In genomic region chr1:32652244-32652962, GRCh38 we compare ENCODE assay signal across 8 cellular contexts. TPM values are rescaled to one million over a fixed set of nuclear protein-coding genes. Genes with fewer than 3 reads are reported as not detected.
DNase-seq lines count a peak whose midpoint lies in the region; TF ChIP-seq lines count a peak whose summit lies in the region.

No MANE protein-coding gene starts in this region.

- intact Hi-C loops in transverse colon (cut with DNase I; ENCODE audit: low total_unique reads) (no loop called here), uterus (cut with DNase I; ENCODE audit: low total_unique reads) (no loop called here)

- H3K27ac ChIP-seq in liver (ENCODE audit: low read depth in 1 of 2, low read length in 2 of 2), result no peak overlapping the region
- H3K27ac ChIP-seq in transverse colon, result peak overlapping the region; percentile 96 to 99 (median 99)
- peak overlapping the region in 1 of 2 donors; percentile 100 for H3K27ac ChIP-seq in uterus

- no peaks in the 10 kb centered on the region for H3K9me3 Mint-ChIP-seq in activated naive CD4-positive, alpha-beta T cell treated with anti-CD3 and anti-CD28 coated beads, Interleukin-2, amount 50 U/mL, for 24 hours
- no peaks in the 10 kb centered on the region for H3K9me3 Mint-ChIP-seq in activated naive CD8-positive, alpha-beta T cell treated with anti-CD3 and anti-CD28 coated beads for 36 hours

- no peak for DNase-seq in activated naive CD4-positive, alpha-beta T cell treated with Interleukin-2 at 50 U/mL for 16 hours
- no peak for DNase-seq in activated naive CD8-positive, alpha-beta T cell treated with anti-CD3 and anti-CD28 coated beads for 36 hours
- DNase-seq in transverse colon, result no peak
- DNase-seq in A172 (ENCODE audit: low spot score), result no peak
- DNase-seq in uterus, result no peak
- no peak for DNase-seq in activated CD4-positive, alpha-beta T cell treated with anti-CD3 and anti-CD28 coated beads, Interleukin-2, amount 50 U/mL, for 1 hour

- no peaks in the 10 kb centered on the region for H3K27me3 Mint-ChIP-seq in activated naive CD4-positive, alpha-beta T cell treated with anti-CD3 and anti-CD28 coated beads, Interleukin-2, amount 50 U/mL, for 24 hours
- no peaks in the 10 kb centered on the region for H3K27me3 Mint-ChIP-seq in activated naive CD8-positive, alpha-beta T cell treated with anti-CD3 and anti-CD28 coated beads for 36 hours

- in situ Hi-C loops in transverse colon (cut with MboI; ENCODE audit: low pct_ligation_motif_present in 1 of 4, low pct_unique_long_range_greater_than_20kb in 1 of 4, low sequenced_read_pairs in 3 of 4), result no loop called here

- H3K27me3 ChIP-seq in liver (ENCODE audit: control insufficient read depth in 4 of 4, insufficient read depth in 4 of 4, low read length in 3 of 4) (no peaks in the 10 kb centered on the region), transverse colon (no peaks in the 10 kb centered on the region), uterus (no peaks in the 10 kb centered on the region)

- H3K4me1 Mint-ChIP-seq in activated naive CD4-positive, alpha-beta T cell treated with anti-CD3 and anti-CD28 coated beads, Interleukin-2, amount 50 U/mL, for 24 hours, result peaks cover 55% of the 10 kb centered on the region
- H3K4me1 Mint-ChIP-seq in activated naive CD8-positive, alpha-beta T cell treated with anti-CD3 and anti-CD28 coated beads for 36 hours, result peaks cover 36% of the 10 kb centered on the region

- 91% methylated on average over 16 of the region's 16 CpGs for WGBS in liver
- WGBS in transverse colon (ENCODE audit: low coverage in 1 of 2), 2 donors, result 82% methylated on average over 9 to 16 of the region's 16 CpGs

- no peak for TF ChIP-seq POLR2A in transverse colon (IDR thresholded peaks at IDR 0.05)
- no peak for TF ChIP-seq POLR2A in uterus (IDR thresholded peaks at IDR 0.05)

- H3K4me3 ChIP-seq in liver (ENCODE audit: low read depth in 1 of 3, low read length in 3 of 3) (peak overlapping the region in 2 of 3 donors; percentile 73 to 84), transverse colon (peak overlapping the region in 3 of 4 donors; percentile 66 to 82 (median 70)), uterus (peak overlapping the region in 1 of 2 donors; percentile 95)

- no peak for TF ChIP-seq CTCF in liver (IDR thresholded peaks at IDR 0.05; ENCODE audit: low read depth, low read length, missing input control)
- no peak for TF ChIP-seq CTCF in transverse colon (IDR thresholded peaks at IDR 0.05)
- TF ChIP-seq CTCF in uterus (IDR thresholded peaks at IDR 0.05), result no peak

- peaks cover 23% of the 10 kb centered on the region for H3K36me3 Mint-ChIP-seq in activated naive CD4-positive, alpha-beta T cell treated with anti-CD3 and anti-CD28 coated beads, Interleukin-2, amount 50 U/mL, for 24 hours
- peaks cover 62% of the 10 kb centered on the region for H3K36me3 Mint-ChIP-seq in activated naive CD8-positive, alpha-beta T cell treated with anti-CD3 and anti-CD28 coated beads for 36 hours

- H3K27ac Mint-ChIP-seq in activated naive CD4-positive, alpha-beta T cell treated with anti-CD3 and anti-CD28 coated beads, Interleukin-2, amount 50 U/mL, for 24 hours, result peak overlapping the region; percentile 96
- H3K27ac Mint-ChIP-seq in activated naive CD8-positive, alpha-beta T cell treated with anti-CD3 and anti-CD28 coated beads for 36 hours, result peak overlapping the region; percentile 98

- peak overlapping the region; percentile 91 for H3K4me3 Mint-ChIP-seq in activated naive CD4-positive, alpha-beta T cell treated with anti-CD3 and anti-CD28 coated beads, Interleukin-2, amount 50 U/mL, for 24 hours
- peak overlapping the region; percentile 98 for H3K4me3 Mint-ChIP-seq in activated naive CD8-positive, alpha-beta T cell treated with anti-CD3 and anti-CD28 coated beads for 36 hours

- H3K9me3 ChIP-seq in liver (ENCODE audit: control insufficient read depth in 4 of 4, low read length in 3 of 4) (no peaks in the 10 kb centered on the region), transverse colon (no peaks in the 10 kb centered on the region), uterus (no peaks in the 10 kb centered on the region)

- peak overlapping the region in 1 of 2 donors; percentile 36 for H3K9ac ChIP-seq in liver (ENCODE audit: low read depth in 1 of 2, low read length in 2 of 2)

- TF ChIP-seq EP300 in transverse colon (IDR thresholded peaks at IDR 0.05; ENCODE audit: low read depth), result no peak

- no peak for TF ChIP-seq RAD21 in liver (IDR thresholded peaks at IDR 0.05)

- H3K4me1 ChIP-seq in liver (ENCODE audit: control insufficient read depth in 4 of 4, insufficient read depth in 4 of 4, low read length in 3 of 4) (peaks cover 4 to 25% (median 18%) of the 10 kb centered on the region in 4 donors), transverse colon (peaks cover 24 to 72% (median 43%) of the 10 kb centered on the region in 4 donors), uterus (peaks cover 11 to 17% of the 10 kb centered on the region in 2 donors)

- peaks cover 7 to 16% (median 13%) of the 10 kb centered on the region in 4 donors for H3K36me3 ChIP-seq in liver (ENCODE audit: control insufficient read depth in 4 of 4, insufficient read depth in 3 of 4, low read depth in 1 of 4, low read length in 3 of 4)
- peaks cover 0 to 27% (median 9%) of the 10 kb centered on the region in 4 donors for H3K36me3 ChIP-seq in transverse colon
- H3K36me3 ChIP-seq in uterus, result no peaks in the 10 kb centered on the region

TF ChIP-seq in liver, 16 proteins besides CTCF, POLR2A, EP300 and RAD21 (continues in another document):
- TF ChIP-seq RXRA (IDR thresholded peaks at IDR 0.05), result no peak
- TF ChIP-seq YY1 (IDR thresholded peaks at IDR 0.05), result no peak
- TF ChIP-seq HNF4A (conservative IDR thresholded peaks at IDR 0.05), result no peak
- no peak for TF ChIP-seq FOXA1 (IDR thresholded peaks at IDR 0.05)
- no peak for TF ChIP-seq JUND (IDR thresholded peaks at IDR 0.05)
- TF ChIP-seq GABPA (IDR thresholded peaks at IDR 0.05 in 1 of 2, conservative IDR thresholded peaks at IDR 0.05 in 1 of 2), result no peak
- TF ChIP-seq REST (IDR thresholded peaks at IDR 0.05), result no peak
- TF ChIP-seq EGR1 (IDR thresholded peaks at IDR 0.05; ENCODE audit: low read depth in 2 of 2), result no peak
- TF ChIP-seq MAX (IDR thresholded peaks at IDR 0.05), result no peak

RNA-seq across cellular contexts. Expression of gene RBBP4, which starts 1.4 kb away (rescaled TPM):
- total RNA-seq in activated naive CD8-positive, alpha-beta T cell treated with anti-CD3 and anti-CD28 coated beads for 36 hours, result 100 to 1,000 TPM; 313 to 317 TPM
- 10 to 100 TPM; 61.3 to 93.1 TPM for total RNA-seq in liver
- polyA plus RNA-seq in liver, result 10 to 100 TPM; 35.3 to 36.6 TPM
- 100 to 1,000 TPM in 1 of 4 donors, 10 to 100 TPM in 3; 40.4 to 117 (median 67.7) TPM for total RNA-seq in transverse colon
- 102 and 123 TPM in 2 replicates for total RNA-seq in A172 (2014; rRNA removed; shearing (Covaris generic))
- total RNA-seq in uterus, result 100 to 1,000 TPM in 3 of 4 donors, 10 to 100 TPM in 1; 76.1 to 258 (median 193) TPM

RNA-seq across cellular contexts. Expression of gene ZBTB8OS, which starts 2.1 kb away (rescaled TPM):
- 10 to 100 TPM; 64.5 to 69.9 TPM for total RNA-seq in activated naive CD8-positive, alpha-beta T cell treated with anti-CD3 and anti-CD28 coated beads for 36 hours
- total RNA-seq in liver (10 to 100 TPM; 12.3 to 17.2 TPM), transverse colon (10 to 100 TPM in 3 of 4 donors, 1 to 10 TPM in 1; 3.4 to 72.9 (median 34.5) TPM), uterus (10 to 100 TPM in 2 of 4 donors, 1 to 10 TPM in 2; 2.6 to 37.2 (median 13.9) TPM)
- polyA plus RNA-seq in liver, result 10 to 100 TPM; 16.1 to 33.8 TPM
- total RNA-seq in A172 (2014; rRNA removed; shearing (Covaris generic)), result 54.6 and 55.2 TPM in 2 replicates

RNA-seq across cellular contexts. Expression of gene SYNC, which starts 50.2 kb away (rescaled TPM):
- total RNA-seq in activated naive CD8-positive, alpha-beta T cell treated with anti-CD3 and anti-CD28 coated beads for 36 hours, result not detected
- total RNA-seq in liver (1 to 10 TPM in 1 of 2 donors, under 1 TPM in 1; 0.23 to 1.5 TPM), transverse colon (10 to 100 TPM; 24.9 to 95.5 (median 43.8) TPM), uterus (10 to 100 TPM in 3 of 4 donors, 1 to 10 TPM in 1; 4.7 to 61.0 (median 18.1) TPM)
- polyA plus RNA-seq in liver, result under 1 TPM; 0.28 to 0.33 TPM
- 39.9 and 51.3 TPM in 2 replicates for total RNA-seq in A172 (2014; rRNA removed; shearing (Covaris generic))

Comparison
In these comparisons a context has a peak if more than half of its experiments do, and no peak if none do; other contexts are left out.
1. H3K27ac ChIP-seq: peak in transverse colon (4 of 4); none in liver (0 of 2).